Comparison of ENCODE assay signal across 15 cellular contexts in genomic region chr15:66803749-66804148, GRCh38.
A peak's percentile ranks its signal among the peaks of the same experiment; 100 is the strongest.
DNase-seq lines count a peak whose midpoint lies in the region; ATAC-seq, FAIRE-seq and TF ChIP-seq lines count a peak whose summit lies in the region.
"Had no signal": no experiment of that assay in that cellular context is flagged by ENCODE, and none has a peak within 500 bp of the region (broad histone marks: within the 10 kb centered on the region; RNA-seq: fewer than 3 reads in every experiment).

No MANE protein-coding gene starts in this region.

- H3K4me1 ChIP-seq in HUES6 (ENCODE audit: control insufficient read depth, insufficient read depth, low read length) (peaks cover 36% of the 10 kb centered on the region), stomach smooth muscle (ENCODE audit: control insufficient read depth, insufficient read depth, low read length) (peaks cover 21% of the 10 kb centered on the region)

- ATAC-seq in GM21360 (IDR thresholded peaks at IDR 0.05; ENCODE audit: unreplicated experiment) (no peak), HG02885 (IDR thresholded peaks at IDR 0.05; ENCODE audit: poor library complexity, unreplicated experiment) (no peak)

- peak overlapping the region; percentile 66 for H3K9ac ChIP-seq in HUES6 (ENCODE audit: low read length)
- H3K9ac ChIP-seq in stomach smooth muscle (ENCODE audit: low read length in 2 of 2) = peak overlapping the region in 1 of 2 donors; percentile 21

- H3K4me3 ChIP-seq in HUES6 (ENCODE audit: low read depth, low read length) (no peak overlapping the region), stomach smooth muscle (ENCODE audit: low read length in 2 of 2) (peak overlapping the region in 1 of 2 donors; percentile 55)

- H3K4me1 Mint-ChIP-seq in brain (peaks cover 33% of the 10 kb centered on the region), mesothelial cell of epicardium (peaks cover 47% of the 10 kb centered on the region)
- H3K4me1 Mint-ChIP-seq: activated B cell treated with CpG ODN at 0.5 μM for 24 hours had no signal

- H3K36me3 ChIP-seq in HUES6 (ENCODE audit: control insufficient read depth, insufficient read depth, low read length) (no peaks in the 10 kb centered on the region), stomach smooth muscle (ENCODE audit: control insufficient read depth in 2 of 2, insufficient read depth in 2 of 2, low read length in 2 of 2) (no peaks in the 10 kb centered on the region)

- H3K4me3 Mint-ChIP-seq in brain = no peak overlapping the region
- no peak overlapping the region for H3K4me3 Mint-ChIP-seq in mesothelial cell of epicardium
- H3K4me3 Mint-ChIP-seq: activated B cell treated with CpG ODN at 0.5 μM for 24 hours; CD4-positive, alpha-beta T cell had no signal

- H3K36me3 Mint-ChIP-seq in brain (no peaks in the 10 kb centered on the region), mesothelial cell of epicardium (peaks cover 5% of the 10 kb centered on the region)

- FAIRE-seq in frontal cortex (lab: Jason Lieb, UNC) = no peak
- FAIRE-seq: endometrium had no signal

- H3K9me3 Mint-ChIP-seq in brain (peaks cover 0 to 4% (median 0%) of the 10 kb centered on the region in 5 experiments), mesothelial cell of epicardium (peaks cover 7% of the 10 kb centered on the region)
- H3K9me3 Mint-ChIP-seq: activated B cell treated with CpG ODN at 0.5 μM for 24 hours; CD4-positive, alpha-beta T cell had no signal

- peak overlapping the region; percentile 52; the same call in 1 of the 2 replicates for H3K27ac ChIP-seq in HUES6 (ENCODE audit: low read depth, low read length)
- H3K27ac ChIP-seq in stomach smooth muscle (ENCODE audit: low read length) = peak overlapping the region; percentile 62

- TF ChIP-seq CTCF in brain (conservative IDR thresholded peaks at IDR 0.05) = no peak
- TF ChIP-seq CTCF in mesothelial cell of epicardium (IDR thresholded peaks at IDR 0.05; ENCODE audit: unreplicated experiment) = no peak

- H3K9me3 ChIP-seq in HUES6 (ENCODE audit: control insufficient read depth, insufficient read depth, low read depth, low read length) = no peaks in the 10 kb centered on the region
- H3K9me3 ChIP-seq in stomach smooth muscle (ENCODE audit: control insufficient read depth in 2 of 2, low read length in 2 of 2) = no peaks in the 10 kb centered on the region

- DNase-seq in mesothelial cell of epicardium (ENCODE audit: low spot score in 2 of 2, unreplicated experiment in 2 of 2) (no peak), frontal cortex (ENCODE audit: low spot score in 2 of 2) (no peak), NCI-H1105 treated with DMSO at 0.1 percent for 48 hours (lab: John Stamatoyannopoulos, UW) (no peak)
- DNase-seq: activated B cell treated with CpG ODN at 0.5 μM for 24 hours; activated T-cell treated with anti-CD3 and anti-CD28 coated beads for 4 hours; CD4-positive, alpha-beta T cell; NCI-H1105; NCI-H510A; SIG-M5 had no signal

- H3K27me3 Mint-ChIP-seq in brain = no peaks in the 10 kb centered on the region
- H3K27me3 Mint-ChIP-seq in mesothelial cell of epicardium (ENCODE audit: low read depth) = no peaks in the 10 kb centered on the region
- H3K27me3 Mint-ChIP-seq: CD4-positive, alpha-beta T cell had no signal

- peak overlapping the region in 3 of 5 experiments; percentile 88 to 94 (median 93) for H3K27ac Mint-ChIP-seq in brain
- H3K27ac Mint-ChIP-seq in mesothelial cell of epicardium = peak overlapping the region; percentile 96
- H3K27ac Mint-ChIP-seq: activated B cell treated with CpG ODN at 0.5 μM for 24 hours; CD4-positive, alpha-beta T cell had no signal

- H3K27me3 ChIP-seq in HUES6 (ENCODE audit: control insufficient read depth, insufficient read depth, low read length) = no peaks in the 10 kb centered on the region
- H3K27me3 ChIP-seq in stomach smooth muscle (ENCODE audit: control insufficient read depth in 1 of 2, insufficient read depth in 2 of 2, low read length in 2 of 2) = no peaks in the 10 kb centered on the region
